10 cellular contexts compared by ENCODE assay signal in the genomic region with DNA sequence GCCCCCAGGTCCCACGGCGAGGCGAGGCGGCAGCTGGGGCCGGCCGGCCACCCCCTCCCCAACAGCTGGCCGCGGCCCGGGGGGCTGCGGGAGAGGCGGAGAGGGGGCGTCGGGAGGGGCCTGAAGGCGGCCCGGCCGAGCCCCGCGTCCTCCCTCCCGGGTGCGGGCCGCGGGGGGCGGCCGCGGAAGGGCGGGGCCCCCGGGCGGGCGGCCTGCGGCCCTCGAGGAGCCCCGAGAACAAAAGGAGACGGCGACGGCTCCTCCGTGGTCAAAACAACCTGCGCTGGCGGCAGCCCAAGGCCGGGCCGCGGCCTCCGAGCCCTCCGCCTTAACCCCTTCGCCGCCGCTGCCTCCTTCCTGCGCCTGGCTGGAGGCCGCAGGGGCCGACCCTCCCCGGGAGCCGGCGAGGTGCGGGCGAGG. TPM values are rescaled to one million over a fixed set of nuclear protein-coding genes. Genes with fewer than 3 reads are reported as not detected.
DNase-seq lines count a peak whose midpoint lies in the region; ATAC-seq, FAIRE-seq and TF ChIP-seq lines count a peak whose summit lies in the region.
"Had no signal": no experiment of that assay in that cellular context is flagged by ENCODE, and none has a peak within 500 bp of the region (broad histone marks: within the 10 kb centered on the region; RNA-seq: fewer than 3 reads in every experiment).

No MANE protein-coding gene starts in this region.

- H3K4me2 ChIP-seq in GM12878 (ENCODE audit: control insufficient read depth, insufficient read depth), result peak overlapping the region; percentile 63

- CTCF ChIA-PET in GM12878 (lab: Yijun Ruan, JAX), result no interaction called here
- CTCF ChIA-PET in activated naive CD4-positive, alpha-beta T cell treated with anti-CD3 and anti-CD28 coated beads, Interleukin-2, amount 10 ng/mL, durations not matched to agents 7 days and 5 days (lab: Charles Lee), result no interaction called here

- H3K4me1 Mint-ChIP-seq in natural killer cell treated with Interleukin-12 subunit alpha and Interleukin-12 subunit beta and Interleukin-15 and Interleukin-18, amount 100 ng/mL, for 72 hours (ENCODE audit: low read depth in 2 of 2), result peaks cover 24 to 39% of the 10 kb centered on the region in 2 donors
- H3K4me1 Mint-ChIP-seq in activated naive CD4-positive, alpha-beta T cell treated with anti-CD3 and anti-CD28 coated beads, Interleukin-2, amount 10 ng/mL, durations not matched to agents 7 days and 5 days, result peaks cover 48% of the 10 kb centered on the region

- H3K36me3 Mint-ChIP-seq in natural killer cell treated with Interleukin-12 subunit alpha and Interleukin-12 subunit beta and Interleukin-15 and Interleukin-18, amount 100 ng/mL, for 72 hours, result no peaks in the 10 kb centered on the region
- peaks cover 1% of the 10 kb centered on the region for H3K36me3 Mint-ChIP-seq in activated naive CD4-positive, alpha-beta T cell treated with anti-CD3 and anti-CD28 coated beads, Interleukin-2, amount 10 ng/mL, durations not matched to agents 7 days and 5 days

- H3K4me3 ChIP-seq in HAP-1 (peak overlapping the region; percentile 20; the same call in 1 of the 2 replicates), GM12878 (no peak overlapping the region; the same call in 1 of the 2 replicates), kidney (ENCODE audit: low read length in 2 of 2) (peak overlapping the region in 1 of 2 donors; percentile 68), stomach (peak overlapping the region; percentile 52 to 65 (median 55))

- H3K27me3 ChIP-seq in HAP-1 (ENCODE audit: low read depth) (peaks cover 35% of the 10 kb centered on the region), GM12878 (replicated peaks in 1 of 2; ENCODE audit: control insufficient read depth in 2 of 2, insufficient read depth in 2 of 2, low read length in 1 of 2) (peaks cover 13 to 20% of the 10 kb centered on the region in 2 experiments), stomach (peaks cover 0 to 82% (median 21%) of the 10 kb centered on the region in 3 donors)

- no peaks in the 10 kb centered on the region for H3K36me3 ChIP-seq in HAP-1 (replicated peaks)
- H3K36me3 ChIP-seq in GM12878 (ENCODE audit: control insufficient read depth in 2 of 2, insufficient read depth in 2 of 2, low read length in 1 of 2), result no peaks in the 10 kb centered on the region
- H3K36me3 ChIP-seq in kidney (ENCODE audit: control insufficient read depth in 1 of 2, insufficient read depth in 2 of 2, low read length in 2 of 2), result no peaks in the 10 kb centered on the region
- H3K36me3 ChIP-seq in stomach, result no peaks in the 10 kb centered on the region

- H3K9me3 Mint-ChIP-seq in natural killer cell treated with Interleukin-12 subunit alpha and Interleukin-12 subunit beta and Interleukin-15 and Interleukin-18, amount 100 ng/mL, for 72 hours, result no peaks in the 10 kb centered on the region
- H3K9me3 Mint-ChIP-seq in activated naive CD4-positive, alpha-beta T cell treated with anti-CD3 and anti-CD28 coated beads, Interleukin-2, amount 10 ng/mL, durations not matched to agents 7 days and 5 days, result no peaks in the 10 kb centered on the region

- POLR2A ChIA-PET in GM12878 (lab: Charles Lee), result no interaction called here

- ATAC-seq in GM12878, result no peak
- ATAC-seq in natural killer cell treated with Interleukin-12 subunit alpha and Interleukin-12 subunit beta and Interleukin-15 and Interleukin-18, amount 100 ng/mL, for 72 hours, result no peak
- ATAC-seq: esophagus mucosa had no signal

- TF ChIP-seq POLR2A in GM12878 (IDR thresholded peaks at IDR 0.05; ENCODE audit: low read depth, low read length), result no peak
- no peak for TF ChIP-seq POLR2A in stomach (IDR thresholded peaks at IDR 0.05)

- no TSS peak for BruUV-seq in GM12878 (replicated peaks; lab: Mats Ljungman, UMichigan)

- TF ChIP-seq EP300 in GM12878 (IDR thresholded peaks at IDR 0.05; ENCODE audit: borderline replicate concordance in 1 of 2, control insufficient read depth in 1 of 2, low read depth in 2 of 2, low read length in 2 of 2), result no peak
- TF ChIP-seq EP300 in stomach (IDR thresholded peaks at IDR 0.05), result no peak

- WGBS in GM12878 (ENCODE audit: insufficient coverage, insufficient replicate concordance, low lambda C conversion rate, missing lambda C conversion rate), result 3% methylated on average over 19 of the region's 54 CpGs
- 0 to 1% (median 0%) methylated on average over 7 to 53 of the region's 54 CpGs; no CpG with 5 or more reads in 1 of the 5 donors for WGBS in stomach, 5 donors

- H3K79me2 ChIP-seq in GM12878 (ENCODE audit: control insufficient read depth, insufficient read depth, low read length), result no peaks in the 10 kb centered on the region

- FAIRE-seq in GM12878 (lab: Jason Lieb, UNC), result no peak
- no peak for FAIRE-seq in kidney (lab: Jason Lieb, UNC)

- in situ Hi-C loops in HAP-1 (cut with MboI; ENCODE audit: low sequenced_read_pairs), result no loop called here
- in situ Hi-C loops in GM12878 (cut with MboI), result no loop called here

- TF ChIP-seq CTCF in GM12878 (IDR thresholded peaks at IDR 0.05 in 2 of 3, conservative IDR thresholded peaks at IDR 0.05 in 1 of 3; ENCODE audit: control insufficient read depth in 2 of 3, extremely low read depth in 1 of 3, insufficient read depth in 1 of 3, low read depth in 3 of 3, low read length in 3 of 3), result no peak
- TF ChIP-seq CTCF in kidney (IDR thresholded peaks at IDR 0.05; ENCODE audit: borderline replicate concordance, extremely low read depth, insufficient read depth), result no peak
- TF ChIP-seq CTCF in stomach (IDR thresholded peaks at IDR 0.05), result no peak

- intact Hi-C loops in GM12878 (cut with micrococcal nuclease; ENCODE audit: unreplicated experiment) (no loop called here), kidney (cut with DNase I) (no loop called here), stomach (cut with DNase I; ENCODE audit: low total_unique reads) (no loop called here)

- no peak overlapping the region for H3K4me3 Mint-ChIP-seq in natural killer cell treated with Interleukin-12 subunit alpha and Interleukin-12 subunit beta and Interleukin-15 and Interleukin-18, amount 100 ng/mL, for 72 hours
- no peak overlapping the region for H3K4me3 Mint-ChIP-seq in activated naive CD4-positive, alpha-beta T cell treated with anti-CD3 and anti-CD28 coated beads, Interleukin-2, amount 10 ng/mL, durations not matched to agents 7 days and 5 days

- no peak overlapping the region for H2AFZ ChIP-seq in GM12878 (ENCODE audit: control insufficient read depth, low read depth, low read length)

- H4K20me1 ChIP-seq in GM12878 (ENCODE audit: control insufficient read depth, insufficient read depth), result no peaks in the 10 kb centered on the region; the same call in 1 of the 2 replicates

- H3K27ac Mint-ChIP-seq in natural killer cell treated with Interleukin-12 subunit alpha and Interleukin-12 subunit beta and Interleukin-15 and Interleukin-18, amount 100 ng/mL, for 72 hours, result no peak overlapping the region
- H3K27ac Mint-ChIP-seq in activated naive CD4-positive, alpha-beta T cell treated with anti-CD3 and anti-CD28 coated beads, Interleukin-2, amount 10 ng/mL, durations not matched to agents 7 days and 5 days, result no peak overlapping the region

- H3K4me1 ChIP-seq in HAP-1 (no peaks in the 10 kb centered on the region; the same call in 1 of the 2 replicates), GM12878 (ENCODE audit: control insufficient read depth, insufficient read depth, low read length) (peaks cover 12% of the 10 kb centered on the region), kidney (ENCODE audit: control insufficient read depth in 1 of 2, insufficient read depth in 1 of 2, low read depth in 1 of 2, low read length in 2 of 2) (peaks cover 8 to 38% of the 10 kb centered on the region in 2 donors), stomach (peaks cover 78 to 85% (median 81%) of the 10 kb centered on the region in 4 donors)

- DNase-seq in HAP-1 (ENCODE audit: low spot score in 2 of 2) (peak in 1 of 2 experiments; percentile 52), GM12878 (ENCODE audit: low read depth, low spot score) (no peak), kidney (no peak), stomach (no peak), superior temporal gyrus (ENCODE audit: extremely low spot score) (no peak), COLO668 (lab: John Stamatoyannopoulos, UW; ENCODE audit: unreplicated experiment) (no peak)
- DNase-seq in natural killer cell treated with Interleukin-12 subunit alpha and Interleukin-12 subunit beta and Interleukin-15 and Interleukin-18, amount 100 ng/mL, for 72 hours (ENCODE audit: low spot score), result no peak
- DNase-seq in activated naive CD4-positive, alpha-beta T cell treated with anti-CD3 and anti-CD28 coated beads, Interleukin-2, amount 10 ng/mL, durations not matched to agents 7 days and 5 days, result no peak
- DNase-seq: OCI-M1 had no signal

- no peaks in the 10 kb centered on the region for H3K9me3 ChIP-seq in HAP-1
- H3K9me3 ChIP-seq in GM12878 (replicated peaks; ENCODE audit: control insufficient read depth, insufficient read depth, low read length), result no peaks in the 10 kb centered on the region
- H3K9me3 ChIP-seq in kidney (ENCODE audit: control insufficient read depth in 1 of 2, low read length in 2 of 2), result no peaks in the 10 kb centered on the region
- H3K9me3 ChIP-seq in stomach, result no peaks in the 10 kb centered on the region

- peaks cover 39 to 44% of the 10 kb centered on the region in 2 donors for H3K27me3 Mint-ChIP-seq in natural killer cell treated with Interleukin-12 subunit alpha and Interleukin-12 subunit beta and Interleukin-15 and Interleukin-18, amount 100 ng/mL, for 72 hours
- peaks cover 97% of the 10 kb centered on the region for H3K27me3 Mint-ChIP-seq in activated naive CD4-positive, alpha-beta T cell treated with anti-CD3 and anti-CD28 coated beads, Interleukin-2, amount 10 ng/mL, durations not matched to agents 7 days and 5 days

- H3K27ac ChIP-seq in GM12878 (ENCODE audit: control insufficient read depth, insufficient read depth), result no peak overlapping the region
- peak overlapping the region; percentile 82 to 88 for H3K27ac ChIP-seq in kidney (ENCODE audit: low read depth in 2 of 2, low read length in 2 of 2)
- peak overlapping the region; percentile 78 to 86 (median 84) for H3K27ac ChIP-seq in stomach

- RAD21 ChIA-PET in GM12878 (lab: Charles Lee; ENCODE audit: unreplicated experiment), result no interaction called here

- H3K9ac ChIP-seq in GM12878 (ENCODE audit: control insufficient read depth, insufficient read depth, low read length) (no peak overlapping the region), kidney (ENCODE audit: low read length in 2 of 2) (peak overlapping the region; percentile 12 to 72)

- no peak for TF ChIP-seq RAD21 in GM12878 (IDR thresholded peaks at IDR 0.05; ENCODE audit: insufficient read depth, low read depth, low read length)

- SMC1A ChIA-PET in GM12878 (lab: Charles Lee; ENCODE audit: uncharacterized antibody, unreplicated experiment), result no interaction called here

RNA-seq across cellular contexts. Expression of gene PDGFB, which starts 2.4 kb away (rescaled TPM):
- not detected in 2 replicates for total RNA-seq in GM12878 (2013; cell fraction: nucleolus; rRNA removed)
- 0.56 and 1.0 TPM in 2 replicates for total RNA-seq in GM12878 (2014; rRNA removed)
- total RNA-seq in GM12878 (2014; rRNA removed; fragmentation: Illumina TruSeq; extraction: Trizol), result 0.46 and 0.58 TPM in 2 replicates
- 0.98 and 1.1 TPM in 2 replicates for total RNA-seq in GM12878 (2021)
- 0.25 TPM for polyA plus RNA-seq in GM12878 (2011; ENCODE audit: low read depth)
- polyA plus RNA-seq in GM12878 (2011; rRNA removed), result not detected in 2 replicates
- 0.07 TPM in 1 of 2 replicates, not detected in the other for polyA plus RNA-seq in GM12878 (2011; cell fraction: cytosol; rRNA removed)
- 0.09 and 0.19 TPM in 2 replicates for polyA plus RNA-seq in GM12878 (2011; cell fraction: nucleus; rRNA removed)
- 0.39 and 1.6 TPM in 2 replicates for polyA plus RNA-seq in GM12878 (2012)
- 0.29 and 0.57 TPM in 2 replicates for polyA plus RNA-seq in GM12878 (2014; fragmentation: Illumina TruSeq; extraction: Trizol)
- polyA plus RNA-seq in GM12878 (2014; fragmentation: Nextera tagmentation; extraction: Ambion mirVana), result under 1 TPM; 0.13 to 0.19 TPM
- polyA plus RNA-seq in GM12878 (2014; rRNA removed), result 0.76 and 0.91 TPM in 2 replicates
- polyA plus RNA-seq in GM12878 (2016; fragmentation: Nextera tagmentation; extraction: Ambion mirVana), result under 1 TPM; 0.23 to 0.24 TPM
- not detected in 2 replicates for polyA minus RNA-seq in GM12878 (2011; rRNA and poly(A)+ RNA removed)
- polyA minus RNA-seq in GM12878 (2011; cell fraction: cytosol; rRNA and poly(A)+ RNA removed), result not detected in 2 replicates
- not detected in 2 replicates for polyA minus RNA-seq in GM12878 (2011; cell fraction: nucleus; rRNA and poly(A)+ RNA removed)
- 14.2 TPM for total RNA-seq in kidney
- 10.4 TPM for polyA plus RNA-seq in kidney (ENCODE audit: insufficient read depth, low read depth, low replicate concordance)
- total RNA-seq in stomach, result 10 to 100 TPM in 2 of 5 donors, 1 to 10 TPM in 3; 1.2 to 58.5 (median 9.5) TPM
- polyA plus RNA-seq in stomach, result 1 to 10 TPM; 3.6 to 4.1 (median 3.6) TPM
- total RNA-seq in natural killer cell treated with Interleukin-12 subunit alpha and Interleukin-12 subunit beta and Interleukin-15 and Interleukin-18, amount 100 ng/mL, for 72 hours, result not detected
